11 cellular contexts compared by ENCODE assay signal in genomic region chr17:65058615-65059014, GRCh38. TPM values are rescaled to one million over a fixed set of nuclear protein-coding genes. Genes with fewer than 3 reads are reported as not detected.
DNase-seq lines count a peak whose midpoint lies in the region; ATAC-seq and TF ChIP-seq lines count a peak whose summit lies in the region.
"Had no signal": no experiment of that assay in that cellular context is flagged by ENCODE, and none has a peak within 500 bp of the region (broad histone marks: within the 10 kb centered on the region; RNA-seq: fewer than 3 reads in every experiment).

No MANE protein-coding gene starts in this region.

- peak overlapping the region; percentile 2 for H3K27ac Mint-ChIP-seq in activated CD8-positive, alpha-beta T cell treated with anti-CD3 and anti-CD28 coated beads, Interleukin-2, amount 10 ng/mL, durations not matched to agents 7 days and 5 days
- H3K27ac Mint-ChIP-seq in activated CD8-positive, alpha-beta T cell treated with anti-CD3 and anti-CD28 coated beads for 36 hours: no peak overlapping the region
- H3K27ac Mint-ChIP-seq in dendritic cell treated with granulocyte-macrophage colony-stimulating factor and Interleukin-4, amounts not matched to agents 40 ng/mL and 50 ng/mL, for 4 days: peak overlapping the region; percentile 99
- peak overlapping the region; percentile 95 to 98 for H3K27ac Mint-ChIP-seq in natural killer cell

- peaks cover 27% of the 10 kb centered on the region for H3K4me1 Mint-ChIP-seq in activated CD8-positive, alpha-beta T cell treated with anti-CD3 and anti-CD28 coated beads, Interleukin-2, amount 10 ng/mL, durations not matched to agents 7 days and 5 days (ENCODE audit: low read depth)
- H3K4me1 Mint-ChIP-seq in activated CD8-positive, alpha-beta T cell treated with anti-CD3 and anti-CD28 coated beads for 36 hours (ENCODE audit: low read depth): peaks cover 17% of the 10 kb centered on the region
- H3K4me1 Mint-ChIP-seq in dendritic cell treated with granulocyte-macrophage colony-stimulating factor and Interleukin-4, amounts not matched to agents 40 ng/mL and 50 ng/mL, for 4 days (ENCODE audit: low read depth): peaks cover 45% of the 10 kb centered on the region
- H3K4me1 Mint-ChIP-seq in natural killer cell: peaks cover 21 to 48% of the 10 kb centered on the region in 2 donors

- in situ Hi-C loops in transverse colon (cut with MboI; ENCODE audit: low pct_ligation_motif_present in 1 of 4, low pct_unique_long_range_greater_than_20kb in 1 of 4, low sequenced_read_pairs in 3 of 4): no loop called here

- H3K27me3 Mint-ChIP-seq in activated CD8-positive, alpha-beta T cell treated with anti-CD3 and anti-CD28 coated beads, Interleukin-2, amount 10 ng/mL, durations not matched to agents 7 days and 5 days (ENCODE audit: low read depth): peaks cover 18% of the 10 kb centered on the region
- H3K27me3 Mint-ChIP-seq in activated CD8-positive, alpha-beta T cell treated with anti-CD3 and anti-CD28 coated beads for 36 hours: no peaks in the 10 kb centered on the region
- H3K27me3 Mint-ChIP-seq in dendritic cell treated with granulocyte-macrophage colony-stimulating factor and Interleukin-4, amounts not matched to agents 40 ng/mL and 50 ng/mL, for 4 days: no peaks in the 10 kb centered on the region
- no peaks in the 10 kb centered on the region for H3K27me3 Mint-ChIP-seq in natural killer cell (ENCODE audit: low read depth in 2 of 2)

- 83 to 95% methylated on average over 2 to 4 of the region's 4 CpGs for WGBS in transverse colon (ENCODE audit: low coverage in 1 of 2), 2 donors

- no peak for TF ChIP-seq CTCF in activated CD8-positive, alpha-beta T cell treated with anti-CD3 and anti-CD28 coated beads for 36 hours (IDR thresholded peaks at IDR 0.05)
- TF ChIP-seq CTCF in natural killer cell (IDR thresholded peaks at IDR 0.05) (no peak), transverse colon (IDR thresholded peaks at IDR 0.05) (no peak)

- H3K4me3 ChIP-seq in transverse colon: no peak overlapping the region
- H3K4me3 ChIP-seq: uterus had no signal

- H3K9me3 Mint-ChIP-seq in activated CD8-positive, alpha-beta T cell treated with anti-CD3 and anti-CD28 coated beads, Interleukin-2, amount 10 ng/mL, durations not matched to agents 7 days and 5 days (ENCODE audit: insufficient read depth): no peaks in the 10 kb centered on the region
- H3K9me3 Mint-ChIP-seq in activated CD8-positive, alpha-beta T cell treated with anti-CD3 and anti-CD28 coated beads for 36 hours: no peaks in the 10 kb centered on the region
- H3K9me3 Mint-ChIP-seq in dendritic cell treated with granulocyte-macrophage colony-stimulating factor and Interleukin-4, amounts not matched to agents 40 ng/mL and 50 ng/mL, for 4 days: no peaks in the 10 kb centered on the region
- H3K9me3 Mint-ChIP-seq in natural killer cell: no peaks in the 10 kb centered on the region

- TF ChIP-seq POLR2A in transverse colon (IDR thresholded peaks at IDR 0.05): no peak

- no peaks in the 10 kb centered on the region for H3K36me3 ChIP-seq in transverse colon
- H3K36me3 ChIP-seq: uterus had no signal

- ATAC-seq in activated CD8-positive, alpha-beta T cell treated with anti-CD3 and anti-CD28 coated beads, Interleukin-2, amount 10 ng/mL, durations not matched to agents 7 days and 5 days: no peak
- no peak for ATAC-seq in activated CD8-positive, alpha-beta T cell treated with anti-CD3 and anti-CD28 coated beads for 36 hours
- ATAC-seq in natural killer cell: no peak
- no peak for ATAC-seq in GM21381 (IDR thresholded peaks at IDR 0.05; ENCODE audit: unreplicated experiment)
- no peak for ATAC-seq in GM21619 (IDR thresholded peaks at IDR 0.05; ENCODE audit: unreplicated experiment)

- H3K36me3 Mint-ChIP-seq in activated CD8-positive, alpha-beta T cell treated with anti-CD3 and anti-CD28 coated beads, Interleukin-2, amount 10 ng/mL, durations not matched to agents 7 days and 5 days (ENCODE audit: low read depth): peaks cover 22% of the 10 kb centered on the region
- peaks cover 21% of the 10 kb centered on the region for H3K36me3 Mint-ChIP-seq in activated CD8-positive, alpha-beta T cell treated with anti-CD3 and anti-CD28 coated beads for 36 hours (ENCODE audit: low read depth)
- peaks cover 23% of the 10 kb centered on the region for H3K36me3 Mint-ChIP-seq in dendritic cell treated with granulocyte-macrophage colony-stimulating factor and Interleukin-4, amounts not matched to agents 40 ng/mL and 50 ng/mL, for 4 days (ENCODE audit: low read depth)
- H3K36me3 Mint-ChIP-seq in natural killer cell: no peaks in the 10 kb centered on the region

- POLR2A ChIA-PET in activated CD8-positive, alpha-beta T cell treated with anti-CD3 and anti-CD28 coated beads, Interleukin-2, amount 10 ng/mL, durations not matched to agents 7 days and 5 days (lab: Charles Lee): interaction anchor here (1.4 kb wide), 1 partner anchor 139 kb away, joined by 3 read pairs; the partner anchor contains the start of gene LRRC37A3
- POLR2A ChIA-PET in activated CD8-positive, alpha-beta T cell treated with anti-CD3 and anti-CD28 coated beads for 36 hours (lab: Charles Lee): interaction anchor here (0.5 kb wide), 1 partner anchor 77 kb away, joined by 3 read pairs; no protein-coding TSS in a partner anchor

- CTCF ChIA-PET in activated CD8-positive, alpha-beta T cell treated with anti-CD3 and anti-CD28 coated beads, Interleukin-2, amount 10 ng/mL, durations not matched to agents 7 days and 5 days (lab: Charles Lee): interaction anchor here (1.2 to 2.3 kb wide), 2 partner anchors 41 to 42 kb away, joined by 4 to 11 read pairs; no protein-coding TSS in a partner anchor
- CTCF ChIA-PET in activated CD8-positive, alpha-beta T cell treated with anti-CD3 and anti-CD28 coated beads for 36 hours (lab: Charles Lee): interaction anchor here (0.9 to 1.5 kb wide), 3 partner anchors 41 to 42 kb away, joined by 3 to 8 read pairs (median 3); no protein-coding TSS in a partner anchor

- H3K27ac ChIP-seq in transverse colon: peak overlapping the region in 3 of 4 donors; percentile 98 to 99 (median 99)

- no peak for TF ChIP-seq EP300 in transverse colon (IDR thresholded peaks at IDR 0.05; ENCODE audit: low read depth)

- no peak for DNase-seq in activated CD8-positive, alpha-beta T cell treated with anti-CD3 and anti-CD28 coated beads, Interleukin-2, amount 10 ng/mL, durations not matched to agents 7 days and 5 days
- DNase-seq in activated CD8-positive, alpha-beta T cell treated with anti-CD3 and anti-CD28 coated beads for 36 hours: no peak
- DNase-seq in natural killer cell (no peak), transverse colon (no peak), GDM1 (lab: John Stamatoyannopoulos, UW) (no peak)
- DNase-seq: DND-41, NCI-H2081 treated with DMSO at 0.1 percent for 48 hours, uterus had no signal

- intact Hi-C loops in activated CD8-positive, alpha-beta T cell treated with anti-CD3 and anti-CD28 coated beads for 36 hours (cut with micrococcal nuclease): loop anchor here (5.0 kb wide), 1 partner anchor 36 kb away; no protein-coding TSS in a partner anchor
- intact Hi-C loops in dendritic cell treated with granulocyte-macrophage colony-stimulating factor and Interleukin-4, amounts not matched to agents 40 ng/mL and 50 ng/mL, for 4 days (cut with micrococcal nuclease): loop anchor here (5.0 kb wide), 2 partner anchors 41 to 44 kb away; no protein-coding TSS in a partner anchor
- intact Hi-C loops in natural killer cell (cut with micrococcal nuclease): loop anchor here (5.0 kb wide), 1 partner anchor 71 kb away; no protein-coding TSS in a partner anchor
- intact Hi-C loops in transverse colon (cut with DNase I; ENCODE audit: low total_unique reads): loop anchor here (5.0 kb wide), 1 partner anchor 41 kb away; no protein-coding TSS in a partner anchor

- no peak overlapping the region for H3K4me3 Mint-ChIP-seq in activated CD8-positive, alpha-beta T cell treated with anti-CD3 and anti-CD28 coated beads, Interleukin-2, amount 10 ng/mL, durations not matched to agents 7 days and 5 days
- H3K4me3 Mint-ChIP-seq in activated CD8-positive, alpha-beta T cell treated with anti-CD3 and anti-CD28 coated beads for 36 hours: no peak overlapping the region
- no peak overlapping the region for H3K4me3 Mint-ChIP-seq in dendritic cell treated with granulocyte-macrophage colony-stimulating factor and Interleukin-4, amounts not matched to agents 40 ng/mL and 50 ng/mL, for 4 days
- peak overlapping the region; percentile 90 for H3K4me3 Mint-ChIP-seq in natural killer cell

- peaks cover 14 to 51% (median 30%) of the 10 kb centered on the region in 4 donors for H3K4me1 ChIP-seq in transverse colon

- H3K27me3 ChIP-seq in transverse colon: no peaks in the 10 kb centered on the region
- H3K27me3 ChIP-seq: uterus had no signal

- H3K9me3 ChIP-seq in transverse colon: no peaks in the 10 kb centered on the region
- H3K9me3 ChIP-seq: uterus had no signal

RNA-seq across cellular contexts. Expression of gene GNA13, which starts 2.1 kb away (rescaled TPM):
- 10 to 100 TPM; 67.7 to 73.1 TPM for total RNA-seq in activated CD8-positive, alpha-beta T cell treated with anti-CD3 and anti-CD28 coated beads, Interleukin-2, amount 10 ng/mL, durations not matched to agents 7 days and 5 days
- total RNA-seq in activated CD8-positive, alpha-beta T cell treated with anti-CD3 and anti-CD28 coated beads for 36 hours: 10 to 100 TPM; 48.5 to 50.7 TPM
- total RNA-seq in natural killer cell: 100 to 1,000 TPM; 151 to 165 (median 161) TPM
- 10 to 100 TPM; 37.8 to 89.4 (median 76.4) TPM for total RNA-seq in transverse colon
